32 cellular contexts compared by ENCODE assay signal in genomic region chr2:217535940-217536339, GRCh38.
"Had no signal": no experiment of that assay in that cellular context is flagged by ENCODE, and none has a peak within 500 bp of the region (broad histone marks: within the 10 kb centered on the region; RNA-seq: fewer than 3 reads in every experiment).

No MANE protein-coding gene starts in this region.

- H3K9me3 ChIP-seq: Peyer's patch had no signal

- H3K36me3 ChIP-seq: cardiac muscle cell, Peyer's patch had no signal

- H3K27me3 Mint-ChIP-seq: activated naive CD8-positive, alpha-beta T cell treated with anti-CD3 and anti-CD28 coated beads, Interleukin-2, amount 50 U/mL, for 24 hours had no signal

- H3K27ac ChIP-seq: cardiac muscle cell, KMS-11, Peyer's patch had no signal

- H3K4me2 ChIP-seq: KMS-11 had no signal

- H3K27me3 ChIP-seq: cardiac muscle cell, Peyer's patch had no signal

- H3K36me3 Mint-ChIP-seq: WTC11 had no signal

- H3K4me3 Mint-ChIP-seq: activated CD4-positive, alpha-beta T cell treated with anti-CD3 and anti-CD28 coated beads for 36 hours; activated CD4-positive, alpha-beta T cell treated with anti-CD3 and anti-CD28 coated beads, Interleukin-2, amount 10 ng/mL, durations not matched to agents 7 days and 5 days; activated CD8-positive, alpha-beta T cell treated with anti-CD3 and anti-CD28 coated beads, Interleukin-2, amount 10 ng/mL, durations not matched to agents 7 days and 5 days; activated naive CD4-positive, alpha-beta T cell treated with anti-CD3 and anti-CD28 coated beads for 36 hours; activated naive CD8-positive, alpha-beta T cell; activated naive CD8-positive, alpha-beta T cell treated with anti-CD3 and anti-CD28 coated beads, Interleukin-2, amount 50 U/mL, for 24 hours; activated T-cell treated with anti-CD3 and anti-CD28 coated beads, Interleukin-2, amount 50 U/mL, for 24 hours; activated T-helper 1 cell treated with anti-CD3 and anti-CD28 coated beads, Interleukin-12 subunit alpha, Interleukin-12 subunit beta, Interleukin-2, Interleukin-4 antibody, amounts not matched to agents 30 ng/mL and 10 ng/mL and 1 ng/mL, durations not matched to agents 14 hours and 24 hours and 36 hours; WTC11 had no signal

- H3K9me3 Mint-ChIP-seq: activated CD4-positive, alpha-beta T cell treated with anti-CD3 and anti-CD28 coated beads, Interleukin-2, amount 10 ng/mL, durations not matched to agents 7 days and 5 days; activated naive CD8-positive, alpha-beta T cell treated with anti-CD3 and anti-CD28 coated beads, Interleukin-2, amount 50 U/mL, for 24 hours; activated T-cell treated with anti-CD3 and anti-CD28 coated beads, Interleukin-2, amount 50 U/mL, for 24 hours; activated T-helper 1 cell treated with anti-CD3 and anti-CD28 coated beads, Interleukin-12 subunit alpha, Interleukin-12 subunit beta, Interleukin-2, Interleukin-4 antibody, amounts not matched to agents 30 ng/mL and 10 ng/mL and 1 ng/mL, durations not matched to agents 14 hours and 24 hours and 36 hours had no signal

- H3K4me3 ChIP-seq: cardiac muscle cell, Peyer's patch had no signal

- ATAC-seq: activated CD4-positive, alpha-beta T cell treated with anti-CD3 and anti-CD28 coated beads for 36 hours; activated CD4-positive, CD25-positive, alpha-beta regulatory T cell treated with anti-CD3 and anti-CD28 coated beads, Interleukin-2, amount 50 U/mL, for 24 hours; activated CD8-positive, alpha-beta T cell treated with anti-CD3 and anti-CD28 coated beads, Interleukin-2, amount 10 ng/mL, durations not matched to agents 7 days and 5 days; activated naive CD8-positive, alpha-beta T cell treated with anti-CD3 and anti-CD28 coated beads, Interleukin-2, amount 50 U/mL, for 24 hours; PC-3; WTC11 had no signal

- H3K4me1 ChIP-seq: Peyer's patch had no signal

- H3K4me1 Mint-ChIP-seq: activated CD4-positive, alpha-beta T cell treated with anti-CD3 and anti-CD28 coated beads for 36 hours; activated CD4-positive, alpha-beta T cell treated with anti-CD3 and anti-CD28 coated beads, Interleukin-2, amount 10 ng/mL, durations not matched to agents 7 days and 5 days; activated naive CD8-positive, alpha-beta T cell treated with anti-CD3 and anti-CD28 coated beads, Interleukin-2, amount 50 U/mL, for 24 hours had no signal

- H3K9ac ChIP-seq: KMS-11 had no signal

- H3K27ac Mint-ChIP-seq: activated CD4-positive, alpha-beta T cell treated with anti-CD3 and anti-CD28 coated beads for 36 hours; activated CD4-positive, alpha-beta T cell treated with anti-CD3 and anti-CD28 coated beads, Interleukin-2, amount 10 ng/mL, durations not matched to agents 7 days and 5 days; activated CD8-positive, alpha-beta T cell treated with anti-CD3 and anti-CD28 coated beads, Interleukin-2, amount 10 ng/mL, durations not matched to agents 7 days and 5 days; activated naive CD4-positive, alpha-beta T cell treated with anti-CD3 and anti-CD28 coated beads for 36 hours; activated naive CD8-positive, alpha-beta T cell; activated naive CD8-positive, alpha-beta T cell treated with anti-CD3 and anti-CD28 coated beads, Interleukin-2, amount 50 U/mL, for 24 hours; activated T-cell treated with anti-CD3 and anti-CD28 coated beads, Interleukin-2, amount 50 U/mL, for 24 hours; activated T-helper 1 cell treated with anti-CD3 and anti-CD28 coated beads, Interleukin-12 subunit alpha, Interleukin-12 subunit beta, Interleukin-2, Interleukin-4 antibody, amounts not matched to agents 30 ng/mL and 10 ng/mL and 1 ng/mL, durations not matched to agents 14 hours and 24 hours and 36 hours; WTC11 had no signal

- DNase-seq: activated CD4-positive, alpha-beta T cell treated with anti-CD3 and anti-CD28 coated beads for 36 hours; activated CD4-positive, alpha-beta T cell treated with anti-CD3 and anti-CD28 coated beads, Interleukin-2, amount 10 ng/mL, durations not matched to agents 7 days and 5 days; activated CD4-positive, alpha-beta T cell treated with anti-CD3 and anti-CD28 coated beads, Interleukin-2, amount 50 U/mL, for 48 hours; activated CD8-positive, alpha-beta T cell treated with anti-CD3 and anti-CD28 coated beads, Interleukin-2, amount 10 ng/mL, durations not matched to agents 7 days and 5 days; activated gamma-delta T cell treated with Interleukin-2 at 50 U/mL for 16 hours; activated naive CD4-positive, alpha-beta T cell treated with anti-CD3 and anti-CD28 coated beads for 36 hours; activated naive CD8-positive, alpha-beta T cell treated with anti-CD3 and anti-CD28 coated beads, Interleukin-2, amount 50 U/mL, for 24 hours; activated T-cell treated with anti-CD3 and anti-CD28 coated beads, Interleukin-2, amount 50 U/mL, for 24 hours; anterior cingulate cortex; MM.1S; NCI-H1092 treated with DMSO at 0.1 percent for 48 hours; NCI-H1417; NCI-H146; NCI-H187; NCI-H2081; NCI-H345; NCI-H524 treated with DMSO at 0.1 percent for 48 hours; NCI-H748 treated with DMSO at 0.1 percent for 48 hours; NK-92 treated with Interleukin-12 subunit alpha and Interleukin-12 subunit beta, amount 100 ng/mL, for 24 hours; PC-3; Peyer's patch; RPMI8226; SW 1271; T-helper 1 cell; T-helper 2 cell; T-helper 9 cell had no signal
